In genomic region chr12:63848450-63848849, GRCh38 we compare ENCODE assay signal across 25 cellular contexts. TPM values are rescaled to one million over a fixed set of nuclear protein-coding genes. Genes with fewer than 3 reads are reported as not detected.
DNase-seq lines count a peak whose midpoint lies in the region; ATAC-seq and TF ChIP-seq lines count a peak whose summit lies in the region.
"Had no signal": no experiment of that assay in that cellular context is flagged by ENCODE, and none has a peak within 500 bp of the region (broad histone marks: within the 10 kb centered on the region; RNA-seq: fewer than 3 reads in every experiment).

No MANE protein-coding gene starts in this region.

- H3K27ac ChIP-seq in mammary epithelial cell (ENCODE audit: insufficient read depth, low read depth, low read length) (no peak overlapping the region), osteoblast (ENCODE audit: low read depth, low read length) (no peak overlapping the region)
- H3K27ac ChIP-seq: foreskin keratinocyte, neutrophil, psoas muscle, sigmoid colon, upper lobe of right lung had no signal

- H3K4me3 Mint-ChIP-seq in Calu3 (ENCODE audit: low read depth, unreplicated experiment): peak overlapping the region; percentile 46
- H3K4me3 Mint-ChIP-seq: activated CD4-positive, alpha-beta T cell treated with anti-CD3 and anti-CD28 coated beads, Interleukin-2, amount 10 ng/mL, durations not matched to agents 24 days and 14 days; activated CD8-positive, alpha-beta memory T cell treated with anti-CD3 and anti-CD28 coated beads, Interleukin-2, amount 10 ng/mL, durations not matched to agents 7 days and 5 days; activated naive CD4-positive, alpha-beta T cell treated with anti-CD3 and anti-CD28 coated beads for 36 hours; CD14-positive monocyte; stimulated activated memory B cell treated with anti-CD40 and anti-IgM and Interleukin-4, amounts not matched to agents 10 μg/mL and 1 μg/mL and 100 μg/mL, for 72 hours had no signal

- in situ Hi-C loops in mammary epithelial cell (cut with MboI; ENCODE audit: low sequenced_read_pairs in 2 of 2): loop anchor here in 1 of 2 donors (10.0 to 25.0 kb wide), 2 partner anchors 239 to 546 kb away; partner anchors contain the start of gene C12orf56
- in situ Hi-C loops in HAP-1 (cut with MboI; ENCODE audit: low sequenced_read_pairs): loop anchor here (25.0 kb wide), 2 partner anchors 1261 to 1411 kb away; no protein-coding TSS in a partner anchor

- intact Hi-C loops in Calu3 (cut with micrococcal nuclease; ENCODE audit: unreplicated experiment): loop anchor here (5.0 kb wide), 1 partner anchor 239 kb away; no protein-coding TSS in a partner anchor
- intact Hi-C loops in mammary epithelial cell (cut with micrococcal nuclease): loop anchor here (5.0 kb wide), 2 partner anchors 189 to 239 kb away; no protein-coding TSS in a partner anchor

- H2AFZ ChIP-seq in mammary epithelial cell (ENCODE audit: low read depth, low read length): no peak overlapping the region
- H2AFZ ChIP-seq in osteoblast (ENCODE audit: low read length): no peak overlapping the region

- peaks cover 23% of the 10 kb centered on the region for H3K36me3 Mint-ChIP-seq in Calu3 (ENCODE audit: insufficient read depth, unreplicated experiment)
- H3K36me3 Mint-ChIP-seq: activated CD8-positive, alpha-beta memory T cell treated with anti-CD3 and anti-CD28 coated beads, Interleukin-2, amount 10 ng/mL, durations not matched to agents 7 days and 5 days; CD14-positive monocyte; stimulated activated memory B cell treated with anti-CD40 and anti-IgM and Interleukin-4, amounts not matched to agents 10 μg/mL and 1 μg/mL and 100 μg/mL, for 72 hours had no signal

- H3K4me3 ChIP-seq in mammary epithelial cell (replicated peaks in 1 of 3; ENCODE audit: insufficient read depth in 1 of 3, low read depth in 2 of 3, low read length in 3 of 3) (no peak overlapping the region), osteoblast (ENCODE audit: insufficient read depth, low read length) (no peak overlapping the region), HAP-1 (no peak overlapping the region)
- H3K4me3 ChIP-seq: psoas muscle, sigmoid colon, upper lobe of right lung had no signal

- H3K4me2 ChIP-seq in mammary epithelial cell (ENCODE audit: insufficient read depth, low read depth, low read length): peak overlapping the region; percentile 41
- H3K4me2 ChIP-seq in osteoblast (ENCODE audit: insufficient read depth, low read length): peak overlapping the region; percentile 37

- CTCF ChIA-PET in Calu3 (lab: Charles Lee) (no interaction called here), mammary epithelial cell (lab: Charles Lee; ENCODE audit: low non-redundant PET) (no interaction called here)

- H3K36me3 ChIP-seq in mammary epithelial cell (ENCODE audit: insufficient read depth, low read length): no peaks in the 10 kb centered on the region
- no peaks in the 10 kb centered on the region for H3K36me3 ChIP-seq in osteoblast (ENCODE audit: insufficient read depth, low read length)
- H3K36me3 ChIP-seq in HAP-1 (replicated peaks): no peaks in the 10 kb centered on the region
- H3K36me3 ChIP-seq: neutrophil, sigmoid colon, upper lobe of right lung had no signal

- H3K9ac ChIP-seq in mammary epithelial cell (ENCODE audit: insufficient read depth, low read length): no peak overlapping the region

- peak overlapping the region; percentile 22 for H3K27ac Mint-ChIP-seq in Calu3 (ENCODE audit: unreplicated experiment)
- H3K27ac Mint-ChIP-seq: activated CD4-positive, alpha-beta T cell treated with anti-CD3 and anti-CD28 coated beads, Interleukin-2, amount 10 ng/mL, durations not matched to agents 24 days and 14 days; activated CD8-positive, alpha-beta memory T cell treated with anti-CD3 and anti-CD28 coated beads, Interleukin-2, amount 10 ng/mL, durations not matched to agents 7 days and 5 days; activated naive CD4-positive, alpha-beta T cell treated with anti-CD3 and anti-CD28 coated beads for 36 hours; CD14-positive monocyte; stimulated activated memory B cell treated with anti-CD40 and anti-IgM and Interleukin-4, amounts not matched to agents 10 μg/mL and 1 μg/mL and 100 μg/mL, for 72 hours had no signal

- no peak for ATAC-seq in GM21717 (IDR thresholded peaks at IDR 0.05; ENCODE audit: unreplicated experiment)
- ATAC-seq: activated CD8-positive, alpha-beta memory T cell treated with anti-CD3 and anti-CD28 coated beads, Interleukin-2, amount 10 ng/mL, durations not matched to agents 7 days and 5 days; foreskin keratinocyte; psoas muscle; stimulated activated memory B cell treated with anti-CD40 and anti-IgM and Interleukin-4, amounts not matched to agents 10 μg/mL and 1 μg/mL and 100 μg/mL, for 72 hours; upper lobe of right lung had no signal

- H3K9me3 ChIP-seq in mammary epithelial cell (replicated peaks; ENCODE audit: insufficient read depth, low read length) (no peaks in the 10 kb centered on the region), osteoblast (ENCODE audit: low read depth, low read length) (no peaks in the 10 kb centered on the region), HAP-1 (no peaks in the 10 kb centered on the region)
- H3K9me3 ChIP-seq: neutrophil, psoas muscle, sigmoid colon, upper lobe of right lung had no signal

- no peak for DNase-seq in Calu3
- peak; percentile 12 for DNase-seq in NCI-H69 (lab: John Stamatoyannopoulos, UW)
- no peak for DNase-seq in mammary epithelial cell
- no peak for DNase-seq in osteoblast (ENCODE audit: insufficient read length, low spot score, missing footprints)
- no peak for DNase-seq in HAP-1 (ENCODE audit: low spot score in 2 of 2)
- DNase-seq in activated CD4-positive, CD25-positive, alpha-beta regulatory T cell (lab: John Stamatoyannopoulos, UW): no peak
- DNase-seq: activated CD4-positive, alpha-beta T cell treated with anti-CD3 and anti-CD28 coated beads, Interleukin-2, amount 10 ng/mL, durations not matched to agents 24 days and 14 days; activated CD8-positive, alpha-beta memory T cell treated with anti-CD3 and anti-CD28 coated beads, Interleukin-2, amount 10 ng/mL, durations not matched to agents 7 days and 5 days; activated naive CD4-positive, alpha-beta T cell treated with anti-CD3 and anti-CD28 coated beads for 36 hours; activated T-cell treated with anti-CD3 and anti-CD28 coated beads, Interleukin-2, amount 50 U/mL, for 48 hours; effector CD4-positive, alpha-beta T cell; erythroblast; foreskin keratinocyte; GOT3; NCI-H1105 treated with DMSO at 0.1 percent for 48 hours; NCI-H2029; NCI-H2227 treated with DMSO at 0.1 percent for 48 hours; psoas muscle; sigmoid colon; stimulated activated CD4-positive, alpha-beta T cell treated with anti-CD3 and anti-CD28 coated beads, Interleukin-4, amount 100 ng/mL, for 4 hours; upper lobe of right lung had no signal

- BruUV-seq in Calu3 (replicated peaks; lab: Mats Ljungman, UMichigan) (no TSS peak), mammary epithelial cell (replicated peaks; lab: Mats Ljungman, UMichigan) (no TSS peak)

- no peaks in the 10 kb centered on the region for H3K9me3 Mint-ChIP-seq in Calu3 (ENCODE audit: low read depth, unreplicated experiment)
- H3K9me3 Mint-ChIP-seq: activated CD4-positive, alpha-beta T cell treated with anti-CD3 and anti-CD28 coated beads, Interleukin-2, amount 10 ng/mL, durations not matched to agents 24 days and 14 days; activated naive CD4-positive, alpha-beta T cell treated with anti-CD3 and anti-CD28 coated beads for 36 hours; stimulated activated memory B cell treated with anti-CD40 and anti-IgM and Interleukin-4, amounts not matched to agents 10 μg/mL and 1 μg/mL and 100 μg/mL, for 72 hours had no signal

- H3K4me1 ChIP-seq in mammary epithelial cell (ENCODE audit: insufficient read depth, low read length): peaks cover 19% of the 10 kb centered on the region
- H3K4me1 ChIP-seq in osteoblast (ENCODE audit: insufficient read depth, low read length): peaks cover 28% of the 10 kb centered on the region
- H3K4me1 ChIP-seq in HAP-1: peaks cover 27% of the 10 kb centered on the region
- H3K4me1 ChIP-seq: psoas muscle, upper lobe of right lung had no signal

- H4K20me1 ChIP-seq in mammary epithelial cell (ENCODE audit: insufficient read depth, low read length) (no peaks in the 10 kb centered on the region), osteoblast (ENCODE audit: insufficient read depth, low read length) (peaks cover 33% of the 10 kb centered on the region)

- 100% methylated on average over 4 of the region's 4 CpGs for WGBS in mammary epithelial cell (ENCODE audit: low coverage, missing lambda C conversion rate)

- H3K27me3 Mint-ChIP-seq in Calu3 (ENCODE audit: unreplicated experiment): no peaks in the 10 kb centered on the region

- dilution Hi-C loops in mammary epithelial cell (cut with HindIII; ENCODE audit: low sequenced_read_pairs): no loop called here

- H3K27me3 ChIP-seq in mammary epithelial cell (ENCODE audit: insufficient read depth, low read length) (no peaks in the 10 kb centered on the region), osteoblast (ENCODE audit: insufficient read depth, low read length) (no peaks in the 10 kb centered on the region), HAP-1 (ENCODE audit: low read depth) (no peaks in the 10 kb centered on the region)
- H3K27me3 ChIP-seq: foreskin keratinocyte, sigmoid colon, upper lobe of right lung had no signal

- peaks cover 33% of the 10 kb centered on the region for H3K4me1 Mint-ChIP-seq in Calu3 (ENCODE audit: low read depth, unreplicated experiment)

- H3K79me2 ChIP-seq in mammary epithelial cell (ENCODE audit: insufficient read depth, low read length) (peaks cover 92% of the 10 kb centered on the region), osteoblast (ENCODE audit: insufficient read depth, low read length) (peaks cover 90% of the 10 kb centered on the region)

- TF ChIP-seq CTCF in Calu3 (IDR thresholded peaks at IDR 0.05; ENCODE audit: unreplicated experiment) (no peak), mammary epithelial cell (conservative IDR thresholded peaks at IDR 0.05 in 1 of 2, IDR thresholded peaks at IDR 0.05 in 1 of 2; ENCODE audit: extremely low read depth in 1 of 2, insufficient read depth in 1 of 2, low read depth in 1 of 2, low read length in 2 of 2) (no peak), osteoblast (IDR thresholded peaks at IDR 0.05; ENCODE audit: extremely low read depth, low read depth, low read length) (no peak)

RNA-seq across cellular contexts. Expression of gene SRGAP1, which starts 4.0 kb away (rescaled TPM):
- total RNA-seq in Calu3 (2022) (28.3 and 29.3 TPM in 2 replicates), mammary epithelial cell (10 to 100 TPM; 14.3 to 34.4 TPM), osteoblast (24.8 and 26.1 TPM in 2 replicates)
- polyA plus RNA-seq in mammary epithelial cell: 8.8 TPM
- 42.9 TPM for polyA minus RNA-seq in mammary epithelial cell
